ENCODE assay signal across 24 cellular contexts in the genomic region with DNA sequence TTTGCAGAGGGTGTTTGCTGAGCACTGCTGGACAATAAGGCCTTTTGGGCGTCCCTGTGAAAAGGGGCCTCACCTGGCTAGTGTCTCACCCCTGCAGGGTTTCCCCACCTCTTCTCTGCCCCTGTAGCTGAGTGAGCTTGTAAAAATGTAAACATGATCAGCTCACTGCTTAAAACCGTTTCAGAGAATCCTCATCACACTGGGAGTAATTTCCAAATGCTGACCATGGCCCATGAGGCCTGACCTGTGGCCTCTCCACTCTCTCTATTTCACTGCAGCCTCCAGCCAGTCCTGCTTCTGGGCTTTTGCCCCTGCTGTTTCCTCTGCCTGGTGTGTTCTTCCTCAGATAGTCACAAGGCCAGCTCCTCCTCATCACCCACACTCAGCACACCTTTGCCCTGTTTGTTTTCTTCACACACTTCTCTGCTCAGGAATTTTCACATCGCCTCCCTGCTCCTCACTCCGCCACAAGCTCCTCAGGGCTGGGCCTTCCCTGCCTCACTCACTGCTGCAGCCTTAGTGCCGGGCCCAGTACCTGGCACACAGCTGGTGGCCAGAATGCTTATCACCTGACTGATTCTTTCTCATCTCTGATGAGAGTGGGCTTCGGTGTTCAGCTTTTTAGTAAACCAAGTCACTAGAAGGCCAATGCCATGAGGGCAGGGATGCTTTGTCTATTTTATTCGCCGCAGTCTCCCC.
"Had no signal": no experiment of that assay in that cellular context is flagged by ENCODE, and none has a peak within 500 bp of the region (broad histone marks: within the 10 kb centered on the region; RNA-seq: fewer than 3 reads in every experiment).

No MANE protein-coding gene starts in this region.

- H3K36me3 Mint-ChIP-seq: memory B cell, T-cell had no signal

- ATAC-seq: activated CD8-positive, alpha-beta T cell treated with anti-CD3 and anti-CD28 coated beads, Interleukin-2, amount 10 ng/mL, durations not matched to agents 7 days and 5 days; activated T-helper 17 cell treated with anti-CD3 and anti-CD28 coated beads, Interleukin-2, amount 50 U/mL, for 72 hours; body of pancreas; esophagus mucosa; left colon; SK-N-SH treated with all-trans-retinoic acid at 6 μM for 48 hours; T-cell had no signal

- DNase-seq: activated CD4-positive, alpha-beta T cell treated with anti-CD3 and anti-CD28 coated beads for 1 hour; activated CD4-positive, alpha-beta T cell treated with anti-CD3 and anti-CD28 coated beads, Interleukin-2, amount 50 U/mL, for 1 hour; activated CD8-positive, alpha-beta T cell treated with anti-CD3 and anti-CD28 coated beads, Interleukin-2, amount 10 ng/mL, durations not matched to agents 7 days and 5 days; activated T-cell treated with anti-CD3 and anti-CD28 coated beads, Interleukin-2, amount 50 U/mL, for 1 hour; anterior cingulate cortex; body of pancreas; dermis blood vessel endothelial cell; effector memory CD4-positive, alpha-beta T cell; islet precursor cell; left colon; nephron progenitor cell; occipital lobe; retina; sigmoid colon; stimulated activated CD4-positive, alpha-beta T cell treated with anti-CD3 and anti-CD28 coated beads, Interleukin-15, amount 100 ng/mL, for 24 hours; stimulated activated naive CD4-positive, alpha-beta T cell treated with Interleukin-2 at 50 U/mL for 16 hours; substantia nigra; T-cell; tibial artery had no signal

- H3K4me2 ChIP-seq: smooth muscle cell had no signal

- H3K27me3 ChIP-seq: body of pancreas, sigmoid colon, tibial artery had no signal

- H3K9me3 ChIP-seq: body of pancreas, sigmoid colon, tibial artery had no signal

- H3K27ac Mint-ChIP-seq: activated CD8-positive, alpha-beta T cell treated with anti-CD3 and anti-CD28 coated beads, Interleukin-2, amount 10 ng/mL, durations not matched to agents 7 days and 5 days; activated T-helper 17 cell treated with anti-CD3 and anti-CD28 coated beads, Interleukin-2, amount 50 U/mL, for 72 hours; memory B cell; nephron progenitor cell had no signal

- H3K9me3 Mint-ChIP-seq: activated T-helper 17 cell treated with anti-CD3 and anti-CD28 coated beads, Interleukin-2, amount 50 U/mL, for 72 hours; memory B cell; nephron progenitor cell; T-cell had no signal

- H3K4me3 Mint-ChIP-seq: activated CD8-positive, alpha-beta T cell treated with anti-CD3 and anti-CD28 coated beads, Interleukin-2, amount 10 ng/mL, durations not matched to agents 7 days and 5 days; activated T-helper 17 cell treated with anti-CD3 and anti-CD28 coated beads, Interleukin-2, amount 50 U/mL, for 72 hours; memory B cell; nephron progenitor cell; T-cell had no signal

- H3K27me3 Mint-ChIP-seq: activated T-helper 17 cell treated with anti-CD3 and anti-CD28 coated beads, Interleukin-2, amount 50 U/mL, for 72 hours; memory B cell had no signal

- H3K27ac ChIP-seq: body of pancreas, sigmoid colon, tibial artery had no signal

- H3K4me1 ChIP-seq: body of pancreas, sigmoid colon had no signal

- H3K36me3 ChIP-seq: sigmoid colon, tibial artery had no signal

- H3K4me3 ChIP-seq: body of pancreas, sigmoid colon, smooth muscle cell, tibial artery had no signal
